In the genomic region with DNA sequence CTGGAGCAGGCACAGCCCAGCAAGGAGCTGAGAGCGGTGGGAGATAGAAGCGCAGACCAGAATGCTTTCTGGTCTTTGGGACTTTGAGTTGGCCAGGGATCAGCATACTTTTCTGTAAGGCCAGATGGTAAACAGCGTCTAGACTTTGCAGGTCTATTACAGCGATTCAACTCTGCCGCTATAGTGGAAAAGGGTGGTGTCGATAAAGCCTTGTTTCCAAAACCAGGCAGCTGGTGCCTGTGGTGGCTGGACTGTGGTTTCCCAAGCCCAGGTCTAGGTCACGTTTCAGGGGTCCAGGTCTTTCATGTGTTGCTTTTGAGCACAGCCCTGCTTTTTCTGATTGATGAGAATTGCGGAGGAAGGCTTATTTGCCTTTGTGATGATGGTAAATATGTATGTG, we compare ENCODE assay signal across 1 cellular context.
TF ChIP-seq lines count a peak whose summit lies in the region.

No MANE protein-coding gene starts in this region.

TF ChIP-seq in GM12878, 131 proteins besides CTCF, POLR2A, EP300 and RAD21:
- TF ChIP-seq RUNX3 (IDR thresholded peaks at IDR 0.05; ENCODE audit: low read length) (peak; percentile 18; the same call in 1 of the 2 replicates), NFIC (IDR thresholded peaks at IDR 0.05; ENCODE audit: low read depth, low read length) (no peak), NR2C1 (IDR thresholded peaks at IDR 0.05) (no peak), BHLHE40 (IDR thresholded peaks at IDR 0.05; ENCODE audit: borderline replicate concordance in 1 of 2, low read depth in 2 of 2, low read length in 1 of 2) (0 out of 4 replicates have a peak, but pooled peaks of 1 of the 2 experiments have one; percentile 11), HCFC1 (IDR thresholded peaks at IDR 0.05; ENCODE audit: low read length) (no peak), HDGF (IDR thresholded peaks at IDR 0.05) (no peak), POLR2AphosphoS2 (IDR thresholded peaks at IDR 0.05; ENCODE audit: low read depth, low read length) (no peak), YBX1 (IDR thresholded peaks at IDR 0.05) (no peak), CREB1 (IDR thresholded peaks at IDR 0.05; ENCODE audit: low read depth) (no peak), EGR1 (IDR thresholded peaks at IDR 0.05; ENCODE audit: borderline replicate concordance in 1 of 2, low read depth in 2 of 2, low read length in 2 of 2) (no peak)
- TF ChIP-seq, protein P1, sequence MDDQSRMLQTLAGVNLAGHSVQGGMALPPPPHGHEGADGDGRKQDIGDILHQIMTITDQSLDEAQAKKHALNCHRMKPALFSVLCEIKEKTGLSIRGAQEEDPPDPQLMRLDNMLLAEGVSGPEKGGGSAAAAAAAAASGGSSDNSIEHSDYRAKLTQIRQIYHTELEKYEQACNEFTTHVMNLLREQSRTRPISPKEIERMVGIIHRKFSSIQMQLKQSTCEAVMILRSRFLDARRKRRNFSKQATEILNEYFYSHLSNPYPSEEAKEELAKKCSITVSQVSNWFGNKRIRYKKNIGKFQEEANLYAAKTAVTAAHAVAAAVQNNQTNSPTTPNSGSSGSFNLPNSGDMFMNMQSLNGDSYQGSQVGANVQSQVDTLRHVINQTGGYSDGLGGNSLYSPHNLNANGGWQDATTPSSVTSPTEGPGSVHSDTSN (IDR thresholded peaks at IDR 0.05; ENCODE audit: insufficient replicate concordance, low read depth, low read length), result no peak
- TF ChIP-seq, protein P2, sequence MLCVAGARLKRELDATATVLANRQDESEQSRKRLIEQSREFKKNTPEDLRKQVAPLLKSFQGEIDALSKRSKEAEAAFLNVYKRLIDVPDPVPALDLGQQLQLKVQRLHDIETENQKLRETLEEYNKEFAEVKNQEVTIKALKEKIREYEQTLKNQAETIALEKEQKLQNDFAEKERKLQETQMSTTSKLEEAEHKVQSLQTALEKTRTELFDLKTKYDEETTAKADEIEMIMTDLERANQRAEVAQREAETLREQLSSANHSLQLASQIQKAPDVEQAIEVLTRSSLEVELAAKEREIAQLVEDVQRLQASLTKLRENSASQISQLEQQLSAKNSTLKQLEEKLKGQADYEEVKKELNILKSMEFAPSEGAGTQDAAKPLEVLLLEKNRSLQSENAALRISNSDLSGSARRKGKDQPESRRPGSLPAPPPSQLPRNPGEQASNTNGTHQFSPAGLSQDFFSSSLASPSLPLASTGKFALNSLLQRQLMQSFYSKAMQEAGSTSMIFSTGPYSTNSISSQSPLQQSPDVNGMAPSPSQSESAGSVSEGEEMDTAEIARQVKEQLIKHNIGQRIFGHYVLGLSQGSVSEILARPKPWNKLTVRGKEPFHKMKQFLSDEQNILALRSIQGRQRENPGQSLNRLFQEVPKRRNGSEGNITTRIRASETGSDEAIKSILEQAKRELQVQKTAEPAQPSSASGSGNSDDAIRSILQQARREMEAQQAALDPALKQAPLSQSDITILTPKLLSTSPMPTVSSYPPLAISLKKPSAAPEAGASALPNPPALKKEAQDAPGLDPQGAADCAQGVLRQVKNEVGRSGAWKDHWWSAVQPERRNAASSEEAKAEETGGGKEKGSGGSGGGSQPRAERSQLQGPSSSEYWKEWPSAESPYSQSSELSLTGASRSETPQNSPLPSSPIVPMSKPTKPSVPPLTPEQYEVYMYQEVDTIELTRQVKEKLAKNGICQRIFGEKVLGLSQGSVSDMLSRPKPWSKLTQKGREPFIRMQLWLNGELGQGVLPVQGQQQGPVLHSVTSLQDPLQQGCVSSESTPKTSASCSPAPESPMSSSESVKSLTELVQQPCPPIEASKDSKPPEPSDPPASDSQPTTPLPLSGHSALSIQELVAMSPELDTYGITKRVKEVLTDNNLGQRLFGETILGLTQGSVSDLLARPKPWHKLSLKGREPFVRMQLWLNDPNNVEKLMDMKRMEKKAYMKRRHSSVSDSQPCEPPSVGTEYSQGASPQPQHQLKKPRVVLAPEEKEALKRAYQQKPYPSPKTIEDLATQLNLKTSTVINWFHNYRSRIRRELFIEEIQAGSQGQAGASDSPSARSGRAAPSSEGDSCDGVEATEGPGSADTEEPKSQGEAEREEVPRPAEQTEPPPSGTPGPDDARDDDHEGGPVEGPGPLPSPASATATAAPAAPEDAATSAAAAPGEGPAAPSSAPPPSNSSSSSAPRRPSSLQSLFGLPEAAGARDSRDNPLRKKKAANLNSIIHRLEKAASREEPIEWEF (IDR thresholded peaks at IDR 0.05; ENCODE audit: insufficient replicate concordance, low read depth, low read length), result no peak
- TF ChIP-seq, protein P3, sequence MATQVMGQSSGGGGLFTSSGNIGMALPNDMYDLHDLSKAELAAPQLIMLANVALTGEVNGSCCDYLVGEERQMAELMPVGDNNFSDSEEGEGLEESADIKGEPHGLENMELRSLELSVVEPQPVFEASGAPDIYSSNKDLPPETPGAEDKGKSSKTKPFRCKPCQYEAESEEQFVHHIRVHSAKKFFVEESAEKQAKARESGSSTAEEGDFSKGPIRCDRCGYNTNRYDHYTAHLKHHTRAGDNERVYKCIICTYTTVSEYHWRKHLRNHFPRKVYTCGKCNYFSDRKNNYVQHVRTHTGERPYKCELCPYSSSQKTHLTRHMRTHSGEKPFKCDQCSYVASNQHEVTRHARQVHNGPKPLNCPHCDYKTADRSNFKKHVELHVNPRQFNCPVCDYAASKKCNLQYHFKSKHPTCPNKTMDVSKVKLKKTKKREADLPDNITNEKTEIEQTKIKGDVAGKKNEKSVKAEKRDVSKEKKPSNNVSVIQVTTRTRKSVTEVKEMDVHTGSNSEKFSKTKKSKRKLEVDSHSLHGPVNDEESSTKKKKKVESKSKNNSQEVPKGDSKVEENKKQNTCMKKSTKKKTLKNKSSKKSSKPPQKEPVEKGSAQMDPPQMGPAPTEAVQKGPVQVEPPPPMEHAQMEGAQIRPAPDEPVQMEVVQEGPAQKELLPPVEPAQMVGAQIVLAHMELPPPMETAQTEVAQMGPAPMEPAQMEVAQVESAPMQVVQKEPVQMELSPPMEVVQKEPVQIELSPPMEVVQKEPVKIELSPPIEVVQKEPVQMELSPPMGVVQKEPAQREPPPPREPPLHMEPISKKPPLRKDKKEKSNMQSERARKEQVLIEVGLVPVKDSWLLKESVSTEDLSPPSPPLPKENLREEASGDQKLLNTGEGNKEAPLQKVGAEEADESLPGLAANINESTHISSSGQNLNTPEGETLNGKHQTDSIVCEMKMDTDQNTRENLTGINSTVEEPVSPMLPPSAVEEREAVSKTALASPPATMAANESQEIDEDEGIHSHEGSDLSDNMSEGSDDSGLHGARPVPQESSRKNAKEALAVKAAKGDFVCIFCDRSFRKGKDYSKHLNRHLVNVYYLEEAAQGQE (IDR thresholded peaks at IDR 0.05; ENCODE audit: low read depth, low read length), result no peak
